In the genomic region with DNA sequence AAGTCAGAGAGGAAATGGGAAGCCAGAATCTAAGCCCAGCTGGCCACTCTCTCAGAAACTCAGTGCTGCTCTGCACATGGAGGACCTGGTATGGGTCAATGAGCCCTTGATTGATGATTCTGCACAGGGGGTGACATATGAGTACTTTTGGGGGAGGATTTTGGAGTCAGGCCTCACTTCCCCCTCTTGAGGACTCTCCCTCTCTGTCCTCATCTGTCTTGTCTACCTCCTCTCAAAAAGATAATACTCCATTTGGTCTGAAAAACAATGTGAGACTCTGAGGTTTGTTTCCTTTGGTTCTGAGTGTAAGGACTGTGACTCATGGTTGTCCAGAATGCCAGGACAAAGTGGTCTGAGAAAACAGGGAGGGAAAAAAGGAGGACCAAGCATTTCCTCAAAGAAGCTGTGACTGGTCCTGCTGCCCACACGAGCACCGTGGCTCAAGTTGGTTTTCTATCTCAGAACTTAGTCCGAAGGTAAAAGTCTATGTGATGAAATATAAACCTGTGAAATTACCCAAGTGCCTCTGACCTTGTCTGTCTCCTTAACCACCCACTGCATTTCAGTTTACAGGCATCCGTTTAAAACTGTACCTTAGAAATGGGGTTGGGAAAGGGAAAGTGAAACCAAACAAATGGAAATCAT, we compare ENCODE assay signal across 1 cellular context.
TF ChIP-seq lines count a peak whose summit lies in the region.

No MANE protein-coding gene starts in this region.

TF ChIP-seq in SK-N-SH, 30 proteins besides CTCF, POLR2A, EP300 and RAD21 (continued from another document):
- TF ChIP-seq, protein P1, sequence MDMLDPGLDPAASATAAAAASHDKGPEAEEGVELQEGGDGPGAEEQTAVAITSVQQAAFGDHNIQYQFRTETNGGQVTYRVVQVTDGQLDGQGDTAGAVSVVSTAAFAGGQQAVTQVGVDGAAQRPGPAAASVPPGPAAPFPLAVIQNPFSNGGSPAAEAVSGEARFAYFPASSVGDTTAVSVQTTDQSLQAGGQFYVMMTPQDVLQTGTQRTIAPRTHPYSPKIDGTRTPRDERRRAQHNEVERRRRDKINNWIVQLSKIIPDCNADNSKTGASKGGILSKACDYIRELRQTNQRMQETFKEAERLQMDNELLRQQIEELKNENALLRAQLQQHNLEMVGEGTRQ (IDR thresholded peaks at IDR 0.05; ENCODE audit: borderline replicate concordance, low read depth, low read length) = no peak
- TF ChIP-seq FOXJ3 (CRISPR knock-in tag; IDR thresholded peaks at IDR 0.05) (no peak), NFIC (IDR thresholded peaks at IDR 0.05; ENCODE audit: borderline replicate concordance) (no peak)
TF ChIP-seq in SK-N-SH: peak in this region for 0.
